8 cellular contexts compared by ENCODE assay signal in the genomic region with DNA sequence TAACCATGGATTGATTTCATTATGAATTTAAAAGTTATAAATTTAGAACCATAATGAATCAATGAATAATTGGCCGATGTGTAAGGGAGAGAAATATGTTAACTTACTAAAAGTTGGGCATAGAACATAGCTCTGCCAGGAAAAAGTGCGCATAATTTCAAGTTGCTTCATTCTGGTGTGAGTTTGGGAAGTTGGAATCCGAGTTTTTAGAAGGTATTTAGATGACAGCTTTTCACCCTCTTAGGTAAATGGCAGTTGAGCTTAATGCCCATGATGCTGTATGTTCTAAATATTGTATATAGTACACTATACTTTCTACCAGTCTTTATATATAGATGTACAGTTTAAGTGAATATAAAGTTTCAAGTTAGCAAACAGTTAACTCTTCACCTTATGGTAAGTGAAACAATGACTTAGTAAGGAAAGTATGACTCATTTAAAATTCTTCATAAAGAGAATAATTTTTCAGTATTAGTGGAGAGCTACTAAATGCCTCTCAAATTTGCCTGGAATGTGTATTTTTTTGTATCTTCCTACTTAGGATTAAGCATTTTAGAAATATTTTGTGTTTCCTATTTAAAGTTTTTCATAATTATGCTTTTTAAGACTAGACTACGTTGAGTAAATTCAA. TPM values are rescaled to one million over a fixed set of nuclear protein-coding genes. Genes with fewer than 3 reads are reported as not detected.
A peak's percentile ranks its signal among the peaks of the same experiment; 100 is the strongest.
DNase-seq lines count a peak whose midpoint lies in the region; ATAC-seq and TF ChIP-seq lines count a peak whose summit lies in the region.

No MANE protein-coding gene starts in this region.

- H3K4me3 Mint-ChIP-seq in endodermal cell, result peak overlapping the region; percentile 82
- peak overlapping the region; percentile 82 for H3K4me3 Mint-ChIP-seq in osteocyte (ENCODE audit: unreplicated experiment)

- no peaks in the 10 kb centered on the region for H3K9me3 Mint-ChIP-seq in endodermal cell
- H3K9me3 Mint-ChIP-seq in osteocyte (ENCODE audit: unreplicated experiment), result no peaks in the 10 kb centered on the region

- H3K27me3 Mint-ChIP-seq in endodermal cell (ENCODE audit: insufficient read depth) (no peaks in the 10 kb centered on the region), osteocyte (ENCODE audit: unreplicated experiment) (no peaks in the 10 kb centered on the region)

- H3K36me3 Mint-ChIP-seq in endodermal cell (ENCODE audit: low read depth), result no peaks in the 10 kb centered on the region
- peaks cover 2% of the 10 kb centered on the region for H3K36me3 Mint-ChIP-seq in osteocyte (ENCODE audit: unreplicated experiment)

- no peak overlapping the region for H3K27ac Mint-ChIP-seq in endodermal cell
- peak overlapping the region; percentile 79 for H3K27ac Mint-ChIP-seq in osteocyte (ENCODE audit: unreplicated experiment)

- H3K9me3 ChIP-seq in OCI-LY3 (ENCODE audit: insufficient read depth, low read length) (no peaks in the 10 kb centered on the region), endodermal cell (ENCODE audit: control insufficient read depth, low read length) (no peaks in the 10 kb centered on the region)

- H3K4me3 ChIP-seq in GM08714 (ENCODE audit: low read length) (peak overlapping the region; percentile 91; the same call in 1 of the 2 replicates), OCI-LY3 (ENCODE audit: low read length) (peak overlapping the region; percentile 98), endodermal cell (ENCODE audit: low read length) (peak overlapping the region; percentile 99)

- H3K27ac ChIP-seq in OCI-LY3 (ENCODE audit: low read length), result no peak overlapping the region; the same call in 1 of the 2 replicates
- H3K27ac ChIP-seq in endodermal cell (ENCODE audit: low read depth, low read length), result no peak overlapping the region

- peaks cover 8% of the 10 kb centered on the region for H3K36me3 ChIP-seq in OCI-LY3 (replicated peaks; ENCODE audit: low read depth, low read length)
- peaks cover 28% of the 10 kb centered on the region for H3K36me3 ChIP-seq in endodermal cell (ENCODE audit: control insufficient read depth, insufficient read depth, low read length)

- H3K9ac ChIP-seq in OCI-LY3 (ENCODE audit: low read length), result peak overlapping the region; percentile 93
- H3K9ac ChIP-seq in endodermal cell (ENCODE audit: extremely low read depth, low read length, poor library complexity, severe bottlenecking), result peak overlapping the region; percentile 86

- H3K4me1 ChIP-seq in OCI-LY3 (ENCODE audit: low read length), result peaks cover 21% of the 10 kb centered on the region
- H3K4me1 ChIP-seq in endodermal cell (ENCODE audit: control insufficient read depth, insufficient read depth, low read length), result no peaks in the 10 kb centered on the region

- H4K20me1 ChIP-seq in OCI-LY3 (ENCODE audit: insufficient read depth, low read length), result peaks cover 28% of the 10 kb centered on the region

- H3K79me2 ChIP-seq in OCI-LY3 (ENCODE audit: low read length), result peaks cover 61% of the 10 kb centered on the region

- no peaks in the 10 kb centered on the region for H3K27me3 ChIP-seq in OCI-LY3 (ENCODE audit: low read depth, low read length)
- H3K27me3 ChIP-seq in endodermal cell (ENCODE audit: control insufficient read depth, insufficient read depth, low read length, poor library complexity, severe bottlenecking), result no peaks in the 10 kb centered on the region

- H3K4me1 Mint-ChIP-seq in endodermal cell (peaks cover 25% of the 10 kb centered on the region), osteocyte (ENCODE audit: unreplicated experiment) (peaks cover 29% of the 10 kb centered on the region)

- no peak for ATAC-seq in GM21447 (IDR thresholded peaks at IDR 0.05; ENCODE audit: unreplicated experiment)
- no peak for ATAC-seq in GM18858 (IDR thresholded peaks at IDR 0.05; ENCODE audit: unreplicated experiment)

- TF ChIP-seq CTCF in OCI-LY3 (IDR thresholded peaks at IDR 0.05; ENCODE audit: low read depth, low read length) (no peak), endodermal cell (conservative IDR thresholded peaks at IDR 0.05) (no peak), osteocyte (IDR thresholded peaks at IDR 0.05) (no peak)

- H3K4me2 ChIP-seq in OCI-LY3 (ENCODE audit: low read length), result peak overlapping the region; percentile 96

- DNase-seq in endodermal cell, result no peak
- no peak for DNase-seq in osteocyte (ENCODE audit: extremely low spot score, unreplicated experiment)
- no peak for DNase-seq in mesenteric fat pad (ENCODE audit: low spot score)
- DNase-seq in NCI-H2107 treated with DMSO at 0.1 percent for 48 hours (lab: John Stamatoyannopoulos, UW; ENCODE audit: unreplicated experiment), result no peak

- no peak overlapping the region for H2AFZ ChIP-seq in OCI-LY3 (ENCODE audit: low read depth, low read length)

- WGBS in endodermal cell (ENCODE audit: insufficient coverage in 1 of 2, insufficient read length in 1 of 2), 2 experiments, result 40 to 47% methylated on average over 2 to 4 of the region's 4 CpGs

RNA-seq across cellular contexts. Expression of a gene that starts 1.6 kb away (rescaled TPM):
- 100 to 1,000 TPM in 1 of 2 donors, 10 to 100 TPM in 1; 65.7 to 132 TPM for total RNA-seq in endodermal cell
- 38.2 TPM for polyA plus RNA-seq in endodermal cell (2013, experiment 1 of 2)
- polyA plus RNA-seq in endodermal cell (2013, experiment 2 of 2), result 48.4 TPM
- total RNA-seq in osteocyte, result 26.2 and 30.9 TPM in 2 replicates
- 23.8 TPM for total RNA-seq in mesenteric fat pad
